In the genomic region with DNA sequence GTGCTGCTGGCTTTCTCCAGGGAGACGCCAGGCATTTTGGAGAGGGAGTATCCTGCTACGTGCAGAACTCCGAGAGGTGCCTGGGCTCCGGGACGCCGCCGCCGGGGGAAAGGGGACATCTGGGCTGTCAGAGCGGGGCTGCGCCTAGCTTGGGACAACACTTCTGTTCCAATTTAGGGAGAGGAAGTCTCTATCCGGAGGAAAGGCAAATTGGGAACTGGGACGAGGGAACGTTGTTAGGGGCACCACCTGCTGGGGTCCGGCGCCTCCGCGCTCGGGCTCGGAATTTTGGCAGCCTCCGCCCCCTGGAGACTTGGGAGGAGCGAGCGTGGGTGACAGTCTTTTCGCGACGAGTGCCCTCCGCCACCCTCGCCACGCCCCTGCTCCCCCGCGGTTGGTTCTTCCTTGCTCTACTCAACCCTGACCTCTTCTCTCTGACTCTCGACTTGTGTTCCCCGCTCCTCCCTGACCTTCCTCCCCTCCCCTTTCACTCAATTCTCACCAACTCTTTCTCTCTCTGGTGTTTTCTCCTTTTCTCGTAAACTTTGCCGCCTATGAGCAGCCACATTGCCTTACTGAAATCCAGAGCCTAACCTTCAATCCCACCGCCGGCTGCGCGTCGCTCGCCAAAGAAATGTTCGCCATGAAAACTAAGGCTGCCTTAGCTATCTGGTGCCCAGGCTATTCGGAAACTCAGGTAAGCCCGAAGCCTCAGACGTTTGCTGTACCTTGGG, we compare ENCODE assay signal across 1 cellular context.
TF ChIP-seq lines count a peak whose summit lies in the region.

No MANE protein-coding gene starts in this region.

TF ChIP-seq in HEK293, 187 proteins besides CTCF, POLR2A, EP300 and RAD21 (continued from another document and continues in another):
- TF ChIP-seq, protein P1, sequence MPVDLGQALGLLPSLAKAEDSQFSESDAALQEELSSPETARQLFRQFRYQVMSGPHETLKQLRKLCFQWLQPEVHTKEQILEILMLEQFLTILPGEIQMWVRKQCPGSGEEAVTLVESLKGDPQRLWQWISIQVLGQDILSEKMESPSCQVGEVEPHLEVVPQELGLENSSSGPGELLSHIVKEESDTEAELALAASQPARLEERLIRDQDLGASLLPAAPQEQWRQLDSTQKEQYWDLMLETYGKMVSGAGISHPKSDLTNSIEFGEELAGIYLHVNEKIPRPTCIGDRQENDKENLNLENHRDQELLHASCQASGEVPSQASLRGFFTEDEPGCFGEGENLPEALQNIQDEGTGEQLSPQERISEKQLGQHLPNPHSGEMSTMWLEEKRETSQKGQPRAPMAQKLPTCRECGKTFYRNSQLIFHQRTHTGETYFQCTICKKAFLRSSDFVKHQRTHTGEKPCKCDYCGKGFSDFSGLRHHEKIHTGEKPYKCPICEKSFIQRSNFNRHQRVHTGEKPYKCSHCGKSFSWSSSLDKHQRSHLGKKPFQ (tag by site-specific recombination; IDR thresholded peaks at IDR 0.05), result no peak
- TF ChIP-seq GLIS2 (tag by site-specific recombination; IDR thresholded peaks at IDR 0.05) (peak; percentile 93), ZNF112 (tag by site-specific recombination; IDR thresholded peaks at IDR 0.05) (no peak), ZNF843 (tag by site-specific recombination; IDR thresholded peaks at IDR 0.05) (peak; percentile 75), KLF1 (tag by site-specific recombination; IDR thresholded peaks at IDR 0.05) (peak; percentile 88), ZSCAN30 (tag by site-specific recombination; IDR thresholded peaks at IDR 0.05) (0 out of 2 replicates have a peak, but pooled peaks have one; percentile 20), KLF9 (tag by site-specific recombination; IDR thresholded peaks at IDR 0.05; ENCODE audit: low read depth) (peak; percentile 87), ZBTB7A (tag by site-specific recombination; IDR thresholded peaks at IDR 0.05; ENCODE audit: low read depth) (no peak), ZNF239 (tag by site-specific recombination; IDR thresholded peaks at IDR 0.05) (no peak), ZNF600 (tag by site-specific recombination; IDR thresholded peaks at IDR 0.05) (peak; percentile 86), KLF7 (tag by site-specific recombination; IDR thresholded peaks at IDR 0.05; ENCODE audit: borderline replicate concordance) (peak; percentile 83; the same call in 1 of the 2 replicates), ZFP41 (tag by site-specific recombination; IDR thresholded peaks at IDR 0.05; ENCODE audit: borderline replicate concordance) (no peak), KLF16 (tag by site-specific recombination; IDR thresholded peaks at IDR 0.05) (peak; percentile 69), EGR2 (tag by site-specific recombination; IDR thresholded peaks at IDR 0.05; ENCODE audit: low read depth) (peak; percentile 87), ZNF394 (tag by site-specific recombination; IDR thresholded peaks at IDR 0.05; ENCODE audit: borderline replicate concordance) (no peak; the same call in 1 of the 2 replicates), ZNF2 (tag by site-specific recombination; IDR thresholded peaks at IDR 0.05) (no peak; the same call in 1 of the 2 replicates), ZNF561 (tag by site-specific recombination; IDR thresholded peaks at IDR 0.05; ENCODE audit: borderline replicate concordance) (peak; percentile 36; the same call in 1 of the 2 replicates), ZNF660 (tag by site-specific recombination; IDR thresholded peaks at IDR 0.05) (0 out of 2 replicates have a peak, but pooled peaks have one; percentile 51), ZNF792 (tag by site-specific recombination; IDR thresholded peaks at IDR 0.05) (no peak), ZNF202 (tag by site-specific recombination; IDR thresholded peaks at IDR 0.05; ENCODE audit: borderline replicate concordance) (no peak), ZNF501 (tag by site-specific recombination; IDR thresholded peaks at IDR 0.05) (peak; percentile 80; the same call in 1 of the 2 replicates), ZNF585B (tag by site-specific recombination; IDR thresholded peaks at IDR 0.05) (no peak), ZNF776 (tag by site-specific recombination; IDR thresholded peaks at IDR 0.05; ENCODE audit: borderline replicate concordance) (no peak), KLF8 (tag by site-specific recombination; IDR thresholded peaks at IDR 0.05) (peak; percentile 87), ELK4 (IDR thresholded peaks at IDR 0.05; ENCODE audit: borderline replicate concordance, low read depth, low read length) (no peak), PRDM10 (tag by site-specific recombination; IDR thresholded peaks at IDR 0.05) (peak; percentile 99), ZBTB10 (tag by site-specific recombination; IDR thresholded peaks at IDR 0.05) (peak; percentile 33)
- TF ChIP-seq, protein P2, sequence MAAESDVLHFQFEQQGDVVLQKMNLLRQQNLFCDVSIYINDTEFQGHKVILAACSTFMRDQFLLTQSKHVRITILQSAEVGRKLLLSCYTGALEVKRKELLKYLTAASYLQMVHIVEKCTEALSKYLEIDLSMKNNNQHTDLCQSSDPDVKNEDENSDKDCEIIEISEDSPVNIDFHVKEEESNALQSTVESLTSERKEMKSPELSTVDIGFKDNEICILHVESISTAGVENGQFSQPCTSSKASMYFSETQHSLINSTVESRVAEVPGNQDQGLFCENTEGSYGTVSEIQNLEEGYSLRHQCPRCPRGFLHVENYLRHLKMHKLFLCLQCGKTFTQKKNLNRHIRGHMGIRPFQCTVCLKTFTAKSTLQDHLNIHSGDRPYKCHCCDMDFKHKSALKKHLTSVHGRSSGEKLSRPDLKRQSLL (tag by site-specific recombination; IDR thresholded peaks at IDR 0.05), result no peak
- TF ChIP-seq, protein P3, sequence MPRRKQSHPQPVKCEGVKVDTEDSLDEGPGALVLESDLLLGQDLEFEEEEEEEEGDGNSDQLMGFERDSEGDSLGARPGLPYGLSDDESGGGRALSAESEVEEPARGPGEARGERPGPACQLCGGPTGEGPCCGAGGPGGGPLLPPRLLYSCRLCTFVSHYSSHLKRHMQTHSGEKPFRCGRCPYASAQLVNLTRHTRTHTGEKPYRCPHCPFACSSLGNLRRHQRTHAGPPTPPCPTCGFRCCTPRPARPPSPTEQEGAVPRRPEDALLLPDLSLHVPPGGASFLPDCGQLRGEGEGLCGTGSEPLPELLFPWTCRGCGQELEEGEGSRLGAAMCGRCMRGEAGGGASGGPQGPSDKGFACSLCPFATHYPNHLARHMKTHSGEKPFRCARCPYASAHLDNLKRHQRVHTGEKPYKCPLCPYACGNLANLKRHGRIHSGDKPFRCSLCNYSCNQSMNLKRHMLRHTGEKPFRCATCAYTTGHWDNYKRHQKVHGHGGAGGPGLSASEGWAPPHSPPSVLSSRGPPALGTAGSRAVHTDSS (tag by site-specific recombination; IDR thresholded peaks at IDR 0.05), result no peak
- TF ChIP-seq, protein P4, sequence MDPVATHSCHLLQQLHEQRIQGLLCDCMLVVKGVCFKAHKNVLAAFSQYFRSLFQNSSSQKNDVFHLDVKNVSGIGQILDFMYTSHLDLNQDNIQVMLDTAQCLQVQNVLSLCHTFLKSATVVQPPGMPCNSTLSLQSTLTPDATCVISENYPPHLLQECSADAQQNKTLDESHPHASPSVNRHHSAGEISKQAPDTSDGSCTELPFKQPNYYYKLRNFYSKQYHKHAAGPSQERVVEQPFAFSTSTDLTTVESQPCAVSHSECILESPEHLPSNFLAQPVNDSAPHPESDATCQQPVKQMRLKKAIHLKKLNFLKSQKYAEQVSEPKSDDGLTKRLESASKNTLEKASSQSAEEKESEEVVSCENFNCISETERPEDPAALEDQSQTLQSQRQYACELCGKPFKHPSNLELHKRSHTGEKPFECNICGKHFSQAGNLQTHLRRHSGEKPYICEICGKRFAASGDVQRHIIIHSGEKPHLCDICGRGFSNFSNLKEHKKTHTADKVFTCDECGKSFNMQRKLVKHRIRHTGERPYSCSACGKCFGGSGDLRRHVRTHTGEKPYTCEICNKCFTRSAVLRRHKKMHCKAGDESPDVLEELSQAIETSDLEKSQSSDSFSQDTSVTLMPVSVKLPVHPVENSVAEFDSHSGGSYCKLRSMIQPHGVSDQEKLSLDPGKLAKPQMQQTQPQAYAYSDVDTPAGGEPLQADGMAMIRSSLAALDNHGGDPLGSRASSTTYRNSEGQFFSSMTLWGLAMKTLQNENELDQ (tag by site-specific recombination; IDR thresholded peaks at IDR 0.05; ENCODE audit: low read depth), result no peak
- TF ChIP-seq, protein P5, sequence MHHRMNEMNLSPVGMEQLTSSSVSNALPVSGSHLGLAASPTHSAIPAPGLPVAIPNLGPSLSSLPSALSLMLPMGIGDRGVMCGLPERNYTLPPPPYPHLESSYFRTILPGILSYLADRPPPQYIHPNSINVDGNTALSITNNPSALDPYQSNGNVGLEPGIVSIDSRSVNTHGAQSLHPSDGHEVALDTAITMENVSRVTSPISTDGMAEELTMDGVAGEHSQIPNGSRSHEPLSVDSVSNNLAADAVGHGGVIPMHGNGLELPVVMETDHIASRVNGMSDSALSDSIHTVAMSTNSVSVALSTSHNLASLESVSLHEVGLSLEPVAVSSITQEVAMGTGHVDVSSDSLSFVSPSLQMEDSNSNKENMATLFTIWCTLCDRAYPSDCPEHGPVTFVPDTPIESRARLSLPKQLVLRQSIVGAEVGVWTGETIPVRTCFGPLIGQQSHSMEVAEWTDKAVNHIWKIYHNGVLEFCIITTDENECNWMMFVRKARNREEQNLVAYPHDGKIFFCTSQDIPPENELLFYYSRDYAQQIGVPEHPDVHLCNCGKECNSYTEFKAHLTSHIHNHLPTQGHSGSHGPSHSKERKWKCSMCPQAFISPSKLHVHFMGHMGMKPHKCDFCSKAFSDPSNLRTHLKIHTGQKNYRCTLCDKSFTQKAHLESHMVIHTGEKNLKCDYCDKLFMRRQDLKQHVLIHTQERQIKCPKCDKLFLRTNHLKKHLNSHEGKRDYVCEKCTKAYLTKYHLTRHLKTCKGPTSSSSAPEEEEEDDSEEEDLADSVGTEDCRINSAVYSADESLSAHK (tag by site-specific recombination; IDR thresholded peaks at IDR 0.05), result 0 out of 2 replicates have a peak, but pooled peaks have one; percentile 9
- TF ChIP-seq, protein P6, sequence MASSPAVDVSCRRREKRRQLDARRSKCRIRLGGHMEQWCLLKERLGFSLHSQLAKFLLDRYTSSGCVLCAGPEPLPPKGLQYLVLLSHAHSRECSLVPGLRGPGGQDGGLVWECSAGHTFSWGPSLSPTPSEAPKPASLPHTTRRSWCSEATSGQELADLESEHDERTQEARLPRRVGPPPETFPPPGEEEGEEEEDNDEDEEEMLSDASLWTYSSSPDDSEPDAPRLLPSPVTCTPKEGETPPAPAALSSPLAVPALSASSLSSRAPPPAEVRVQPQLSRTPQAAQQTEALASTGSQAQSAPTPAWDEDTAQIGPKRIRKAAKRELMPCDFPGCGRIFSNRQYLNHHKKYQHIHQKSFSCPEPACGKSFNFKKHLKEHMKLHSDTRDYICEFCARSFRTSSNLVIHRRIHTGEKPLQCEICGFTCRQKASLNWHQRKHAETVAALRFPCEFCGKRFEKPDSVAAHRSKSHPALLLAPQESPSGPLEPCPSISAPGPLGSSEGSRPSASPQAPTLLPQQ (tag by site-specific recombination; IDR thresholded peaks at IDR 0.05), result peak; percentile 35; the same call in 1 of the 2 replicates
